In genomic region chr13:53238241-53238640, GRCh38 we compare ENCODE assay signal across 20 cellular contexts.
DNase-seq lines count a peak whose midpoint lies in the region; ATAC-seq, FAIRE-seq and TF ChIP-seq lines count a peak whose summit lies in the region.
"Had no signal": no experiment of that assay in that cellular context is flagged by ENCODE, and none has a peak within 500 bp of the region (broad histone marks: within the 10 kb centered on the region; RNA-seq: fewer than 3 reads in every experiment).

No MANE protein-coding gene starts in this region.

- H3K4me2 ChIP-seq in GM23338 = no peak overlapping the region

- FAIRE-seq in bronchial epithelial cell (lab: Jason Lieb, UNC) = peak; percentile 77
- FAIRE-seq: A204.1, H1 had no signal

- H3K4me1 Mint-ChIP-seq in GM23338 = peaks cover 18% of the 10 kb centered on the region

- intact Hi-C loops in A673 (cut with micrococcal nuclease; ENCODE audit: unreplicated experiment) = no loop called here

- TF ChIP-seq CTCF in A673 (conservative IDR thresholded peaks at IDR 0.05; ENCODE audit: low read depth, low read length) (no peak), GM23338 (conservative IDR thresholded peaks at IDR 0.05; ENCODE audit: low read depth in 2 of 2) (no peak), bronchial epithelial cell (IDR thresholded peaks at IDR 0.05; ENCODE audit: insufficient read depth, low read length, severe bottlenecking) (no peak)

- no peaks in the 10 kb centered on the region for H3K9me3 ChIP-seq in A673 (ENCODE audit: low read depth, low read length, poor library complexity, severe bottlenecking)
- H3K9me3 ChIP-seq: BLaER1 treated with 17β-estradiol and CSF1 and Interleukin-3, amounts not matched to agents 10 nM and 100 nM; esophagus muscularis mucosa had no signal

- H3K27ac ChIP-seq in A673 (ENCODE audit: low read depth, low read length, poor library complexity, severe bottlenecking) (no peak overlapping the region), GM23338 (ENCODE audit: low read depth) (no peak overlapping the region)
- H3K27ac ChIP-seq: BLaER1 treated with 17β-estradiol and CSF1 and Interleukin-3, amounts not matched to agents 10 nM and 100 nM; cardiac muscle cell; esophagus muscularis mucosa had no signal

- DNase-seq in A673 (ENCODE audit: low spot score) (peak; percentile 28), GM23338 (ENCODE audit: low spot score) (peak; percentile 10), NCI-H345 (lab: John Stamatoyannopoulos, UW) (peak; percentile 52), bronchial epithelial cell (ENCODE audit: low read depth) (no peak), GF-D8 (lab: John Stamatoyannopoulos, UW) (no peak), ecto neural progenitor cell (ENCODE audit: low spot score) (no peak)
- DNase-seq in activated CD4-positive, alpha-beta T cell treated with anti-CD3 and anti-CD28 coated beads for 48 hours = no peak
- DNase-seq: left ventricle myocardium superior; NCI-H2171; nucleus accumbens; right cardiac atrium; stimulated activated naive CD4-positive, alpha-beta T cell treated with Interleukin-2 at 50 U/mL for 16 hours; T-helper 9 cell had no signal

- H3K27me3 ChIP-seq in A673 (replicated peaks; ENCODE audit: insufficient read depth, low read depth, low read length, poor library complexity) (no peaks in the 10 kb centered on the region), GM23338 (ENCODE audit: insufficient read depth) (no peaks in the 10 kb centered on the region), bronchial epithelial cell (ENCODE audit: control insufficient read depth, insufficient read depth, low read length) (no peaks in the 10 kb centered on the region)
- H3K27me3 ChIP-seq: BLaER1 treated with 17β-estradiol and CSF1 and Interleukin-3, amounts not matched to agents 10 nM and 100 nM; cardiac muscle cell had no signal

- no peaks in the 10 kb centered on the region for H3K9me3 Mint-ChIP-seq in GM23338
- H3K9me3 Mint-ChIP-seq: type B pancreatic cell had no signal

- no peak overlapping the region for H3K27ac Mint-ChIP-seq in GM23338
- H3K27ac Mint-ChIP-seq: type B pancreatic cell had no signal

- POLR2A ChIA-PET in A673 (lab: Charles Lee; ENCODE audit: low non-redundant PET) = no interaction called here

- H3F3A ChIP-seq in GM23338 (replicated peaks; ENCODE audit: low read depth) = no peaks in the 10 kb centered on the region

- no peaks in the 10 kb centered on the region for H4K20me1 ChIP-seq in GM23338 (replicated peaks; ENCODE audit: insufficient read depth)
- H4K20me1 ChIP-seq: BLaER1 treated with 17β-estradiol and CSF1 and Interleukin-3, amounts not matched to agents 10 nM and 100 nM had no signal

- H3K36me3 Mint-ChIP-seq in GM23338 (ENCODE audit: low read depth) = no peaks in the 10 kb centered on the region
- H3K36me3 Mint-ChIP-seq: type B pancreatic cell had no signal

- no peak overlapping the region for H3K4me3 Mint-ChIP-seq in GM23338
- H3K4me3 Mint-ChIP-seq: type B pancreatic cell had no signal

- H3K36me3 ChIP-seq in A673 (ENCODE audit: insufficient read depth, low read length, poor library complexity, severe bottlenecking) = no peaks in the 10 kb centered on the region
- H3K36me3 ChIP-seq in GM23338 (ENCODE audit: insufficient read depth) = no peaks in the 10 kb centered on the region
- H3K36me3 ChIP-seq in bronchial epithelial cell (ENCODE audit: control insufficient read depth, insufficient read depth, low read length) = no peaks in the 10 kb centered on the region
- H3K36me3 ChIP-seq: BLaER1 treated with 17β-estradiol and CSF1 and Interleukin-3, amounts not matched to agents 10 nM and 100 nM; cardiac muscle cell; esophagus muscularis mucosa had no signal

- peak; percentile 67 for ATAC-seq in GM23338
- ATAC-seq in HG03108 (IDR thresholded peaks at IDR 0.05; ENCODE audit: unreplicated experiment) = no peak
- ATAC-seq: left ventricle myocardium superior, right cardiac atrium had no signal

- H3K4me3 ChIP-seq in A673 (ENCODE audit: low read depth, low read length, poor library complexity, severe bottlenecking) (no peak overlapping the region), GM23338 (no peak overlapping the region), bronchial epithelial cell (ENCODE audit: low read depth, low read length) (no peak overlapping the region)
- H3K4me3 ChIP-seq: BLaER1 treated with 17β-estradiol and CSF1 and Interleukin-3, amounts not matched to agents 10 nM and 100 nM; cardiac muscle cell; esophagus muscularis mucosa had no signal

- H3K27me3 Mint-ChIP-seq in GM23338 (ENCODE audit: insufficient read depth, low read depth, poor library complexity) = peaks cover 5% of the 10 kb centered on the region

- H3K4me1 ChIP-seq in A673 (ENCODE audit: insufficient read depth, low read length, poor library complexity, severe bottlenecking) (peaks cover 5% of the 10 kb centered on the region), GM23338 (ENCODE audit: insufficient read depth) (no peaks in the 10 kb centered on the region)

- CTCF ChIA-PET in A673 (lab: Charles Lee) = no interaction called here

- H3K9me2 ChIP-seq in GM23338 (ENCODE audit: insufficient read depth) = no peaks in the 10 kb centered on the region

- no peak overlapping the region; the same call in 1 of the 2 replicates for H2AFZ ChIP-seq in GM23338

- BruUV-seq in A673 (replicated peaks; lab: Mats Ljungman, UMichigan) = no TSS peak

- no peaks in the 10 kb centered on the region for H3K79me2 ChIP-seq in GM23338 (replicated peaks; ENCODE audit: insufficient read depth)

TF ChIP-seq in GM23338, 12 proteins besides CTCF, POLR2A, EP300 and RAD21 (continues in another document):
- TF ChIP-seq REST (IDR thresholded peaks at IDR 0.05; ENCODE audit: unreplicated experiment) = peak; percentile 23

Comparison
In these comparisons a context has a peak if more than half of its experiments do, and no peak if none do; other contexts are left out.
1. DNase-seq: peak in A673 (single experiment), GM23338 (single experiment) and NCI-H345 (single experiment); none in bronchial epithelial cell (single experiment), GF-D8 (single experiment), activated CD4-positive, alpha-beta T cell treated with anti-CD3 and anti-CD28 coated beads for 48 hours (single experiment) and ecto neural progenitor cell (single experiment).